ENCODE assay signal across 18 cellular contexts in genomic region chr20:19710336-19710721, GRCh38. TPM values are rescaled to one million over a fixed set of nuclear protein-coding genes. Genes with fewer than 3 reads are reported as not detected.
A peak's percentile ranks its signal among the peaks of the same experiment; 100 is the strongest.
DNase-seq lines count a peak whose midpoint lies in the region; ATAC-seq and TF ChIP-seq lines count a peak whose summit lies in the region.
"Had no signal": no experiment of that assay in that cellular context is flagged by ENCODE, and none has a peak within 500 bp of the region (broad histone marks: within the 10 kb centered on the region; RNA-seq: fewer than 3 reads in every experiment).

No MANE protein-coding gene starts in this region.

- peak overlapping the region; percentile 32 for H3K4me2 ChIP-seq in Karpas-422 (ENCODE audit: low read depth, low read length, poor library complexity, severe bottlenecking)

- no peaks in the 10 kb centered on the region for H4K20me1 ChIP-seq in Karpas-422 (ENCODE audit: insufficient read depth, low read depth, low read length)

- no peaks in the 10 kb centered on the region for H3K9me3 ChIP-seq in Karpas-422 (ENCODE audit: low read length)
- no peaks in the 10 kb centered on the region for H3K9me3 ChIP-seq in upper lobe of left lung
- no peaks in the 10 kb centered on the region for H3K9me3 ChIP-seq in CD8-positive, alpha-beta memory T cell (ENCODE audit: low read length)
- H3K9me3 ChIP-seq: adrenal gland had no signal

- no peaks in the 10 kb centered on the region for H3K9me2 ChIP-seq in Karpas-422 (replicated peaks; ENCODE audit: insufficient read depth, low read length)

- no peaks in the 10 kb centered on the region for H3K36me3 Mint-ChIP-seq in mesothelial cell of epicardium
- no peaks in the 10 kb centered on the region for H3K36me3 Mint-ChIP-seq in CD8-positive, alpha-beta memory T cell
- H3K36me3 Mint-ChIP-seq: CD14-positive monocyte had no signal

- H3K27me3 Mint-ChIP-seq in mesothelial cell of epicardium (ENCODE audit: low read depth) = no peaks in the 10 kb centered on the region
- H3K27me3 Mint-ChIP-seq in CD8-positive, alpha-beta memory T cell = no peaks in the 10 kb centered on the region
- H3K27me3 Mint-ChIP-seq: activated T-cell treated with anti-CD3 and anti-CD28 coated beads, Interleukin-2, amount 50 U/mL, for 24 hours had no signal

- TF ChIP-seq EP300 in upper lobe of left lung (IDR thresholded peaks at IDR 0.05) = no peak

- H3K27me3 ChIP-seq in Karpas-422 (ENCODE audit: low read length) (no peaks in the 10 kb centered on the region), upper lobe of left lung (no peaks in the 10 kb centered on the region)
- no peaks in the 10 kb centered on the region for H3K27me3 ChIP-seq in CD8-positive, alpha-beta memory T cell (ENCODE audit: insufficient read depth, low read length, poor library complexity, severe bottlenecking)
- H3K27me3 ChIP-seq: adrenal gland had no signal

- DNase-seq in Karpas-422 (no peak), cardiac fibroblast (ENCODE audit: low read depth in 2 of 2) (peak; percentile 10 to 16), mesothelial cell of epicardium (ENCODE audit: low spot score in 2 of 2, unreplicated experiment in 2 of 2) (no peak), stromal cell of bone marrow (ENCODE audit: low read depth) (peak; percentile 43), upper lobe of left lung (no peak), NCI-H2227 treated with DMSO at 0.1 percent for 48 hours (lab: John Stamatoyannopoulos, UW) (no peak)
- no peak for DNase-seq in CD8-positive, alpha-beta memory T cell
- DNase-seq: activated T-cell treated with anti-CD3 and anti-CD28 coated beads, Interleukin-2, amount 50 U/mL, for 24 hours; adrenal gland; central memory CD4-positive, alpha-beta T cell; DMS 273 treated with DMSO at 0.1 percent for 48 hours; H9; NCI-H1417; NCI-H526 treated with DMSO at 0.1 percent for 48 hours; stimulated activated CD4-positive, alpha-beta T cell treated with anti-CD3 and anti-CD28 coated beads, Interleukin-15, amount 100 ng/mL, for 24 hours; T1000 had no signal

- H3K4me3 ChIP-seq in Karpas-422 (ENCODE audit: low read length) = no peak overlapping the region
- H3K4me3 ChIP-seq in cardiac fibroblast (replicated peaks in 1 of 2; ENCODE audit: low read depth in 2 of 2, low read length in 2 of 2) = no peak overlapping the region
- no peak overlapping the region for H3K4me3 ChIP-seq in upper lobe of left lung
- no peak overlapping the region for H3K4me3 ChIP-seq in CD8-positive, alpha-beta memory T cell (ENCODE audit: low read length)
- H3K4me3 ChIP-seq: adrenal gland had no signal

- H3K36me3 ChIP-seq in Karpas-422 (ENCODE audit: insufficient read depth, low read length) (no peaks in the 10 kb centered on the region), upper lobe of left lung (no peaks in the 10 kb centered on the region)
- no peaks in the 10 kb centered on the region for H3K36me3 ChIP-seq in CD8-positive, alpha-beta memory T cell (ENCODE audit: insufficient read depth, low read length)
- H3K36me3 ChIP-seq: adrenal gland had no signal

- CTCF ChIA-PET in CD8-positive, alpha-beta memory T cell (lab: Charles Lee) = no interaction called here

- no peak for ATAC-seq in upper lobe of left lung (ENCODE audit: low FRiP score in 2 of 2)
- ATAC-seq: activated CD4-positive, CD25-positive, alpha-beta regulatory T cell treated with anti-CD3 and anti-CD28 coated beads, Interleukin-2, amount 50 U/mL, for 24 hours had no signal

- POLR2A ChIA-PET in CD8-positive, alpha-beta memory T cell (lab: Charles Lee) = no interaction called here

- no peak overlapping the region for H3K4me3 Mint-ChIP-seq in mesothelial cell of epicardium
- H3K4me3 Mint-ChIP-seq in CD8-positive, alpha-beta memory T cell = no peak overlapping the region
- H3K4me3 Mint-ChIP-seq: activated T-cell treated with anti-CD3 and anti-CD28 coated beads, Interleukin-2, amount 50 U/mL, for 24 hours; H9 had no signal

- H3K9me3 Mint-ChIP-seq in mesothelial cell of epicardium = no peaks in the 10 kb centered on the region
- peaks cover 0 to 5% (median 0%) of the 10 kb centered on the region in 5 donors for H3K9me3 Mint-ChIP-seq in CD8-positive, alpha-beta memory T cell

- peak overlapping the region; percentile 41 for H3K27ac Mint-ChIP-seq in mesothelial cell of epicardium
- H3K27ac Mint-ChIP-seq in CD8-positive, alpha-beta memory T cell = no peak overlapping the region
- H3K27ac Mint-ChIP-seq: activated T-cell treated with anti-CD3 and anti-CD28 coated beads, Interleukin-2, amount 50 U/mL, for 24 hours; CD14-positive monocyte; H9 had no signal

- peaks cover 41% of the 10 kb centered on the region for H3K4me1 Mint-ChIP-seq in mesothelial cell of epicardium
- no peaks in the 10 kb centered on the region for H3K4me1 Mint-ChIP-seq in CD8-positive, alpha-beta memory T cell
- H3K4me1 Mint-ChIP-seq: CD14-positive monocyte had no signal

- H3K27ac ChIP-seq in Karpas-422 (ENCODE audit: low read length) (no peak overlapping the region), upper lobe of left lung (no peak overlapping the region)
- H3K27ac ChIP-seq in CD8-positive, alpha-beta memory T cell (ENCODE audit: low read depth, low read length) = no peak overlapping the region
- H3K27ac ChIP-seq: adrenal gland had no signal

- H3K9ac ChIP-seq in Karpas-422 (ENCODE audit: low read length) = no peak overlapping the region

- TF ChIP-seq CTCF in cardiac fibroblast (IDR thresholded peaks at IDR 0.05; ENCODE audit: low read depth, low read length) (no peak), mesothelial cell of epicardium (IDR thresholded peaks at IDR 0.05; ENCODE audit: unreplicated experiment) (no peak), upper lobe of left lung (IDR thresholded peaks at IDR 0.05) (no peak)

- 57 to 62% methylated on average over 3 of the region's 3 CpGs for WGBS in upper lobe of left lung, 2 donors

- H3K79me2 ChIP-seq in Karpas-422 (ENCODE audit: low read length) = no peaks in the 10 kb centered on the region

- H3K4me1 ChIP-seq in Karpas-422 (ENCODE audit: low read length) = peaks cover 40% of the 10 kb centered on the region
- H3K4me1 ChIP-seq in upper lobe of left lung = peaks cover 0 to 11% (median 0%) of the 10 kb centered on the region in 4 donors
- no peaks in the 10 kb centered on the region for H3K4me1 ChIP-seq in CD8-positive, alpha-beta memory T cell (ENCODE audit: insufficient read depth, low read length)
- H3K4me1 ChIP-seq: adrenal gland had no signal

- no peak for TF ChIP-seq POLR2A in upper lobe of left lung (IDR thresholded peaks at IDR 0.05)

- H2AFZ ChIP-seq in Karpas-422 (ENCODE audit: low read length) = no peak overlapping the region

RNA-seq across cellular contexts. Expression of gene RIN2, which starts 47.7 kb away (rescaled TPM):
- 1.7 and 3.3 TPM in 2 replicates for total RNA-seq in Karpas-422 (2014; rRNA removed; shearing (Covaris generic); ENCODE audit: low replicate concordance)
- 57.9 to 63.1 TPM (median 59.4 TPM) in 3 replicates for total RNA-seq in mesothelial cell of epicardium
- total RNA-seq in upper lobe of left lung = 100 to 1,000 TPM in 5 of 6 donors, 10 to 100 TPM in 1; 89.5 to 149 (median 109) TPM
- total RNA-seq in CD8-positive, alpha-beta memory T cell = under 1 TPM; 0.37 to 0.49 TPM
- not detected for polyA plus RNA-seq in CD8-positive, alpha-beta memory T cell

Comparison
In these comparisons a context has a peak if more than half of its experiments do, and no peak if none do; other contexts are left out.
1. DNase-seq: peak in cardiac fibroblast (2 of 2) and stromal cell of bone marrow (single experiment); none in Karpas-422 (single experiment), mesothelial cell of epicardium (0 of 2), upper lobe of left lung (0 of 2), NCI-H2227 treated with DMSO at 0.1 percent for 48 hours (single experiment) and CD8-positive, alpha-beta memory T cell (0 of 5).
2. RNA of gene RIN2, which starts 47.7 kb away (total RNA-seq): 89.5 to 149 TPM in upper lobe of left lung and 57.9 to 63.1 TPM in mesothelial cell of epicardium; 1.7 to 3.3 TPM in Karpas-422 and 0.37 to 0.49 TPM in CD8-positive, alpha-beta memory T cell; every median in the first group is over 10 times any median in the second.